ENCODE assay signal across 8 cellular contexts in the genomic region with DNA sequence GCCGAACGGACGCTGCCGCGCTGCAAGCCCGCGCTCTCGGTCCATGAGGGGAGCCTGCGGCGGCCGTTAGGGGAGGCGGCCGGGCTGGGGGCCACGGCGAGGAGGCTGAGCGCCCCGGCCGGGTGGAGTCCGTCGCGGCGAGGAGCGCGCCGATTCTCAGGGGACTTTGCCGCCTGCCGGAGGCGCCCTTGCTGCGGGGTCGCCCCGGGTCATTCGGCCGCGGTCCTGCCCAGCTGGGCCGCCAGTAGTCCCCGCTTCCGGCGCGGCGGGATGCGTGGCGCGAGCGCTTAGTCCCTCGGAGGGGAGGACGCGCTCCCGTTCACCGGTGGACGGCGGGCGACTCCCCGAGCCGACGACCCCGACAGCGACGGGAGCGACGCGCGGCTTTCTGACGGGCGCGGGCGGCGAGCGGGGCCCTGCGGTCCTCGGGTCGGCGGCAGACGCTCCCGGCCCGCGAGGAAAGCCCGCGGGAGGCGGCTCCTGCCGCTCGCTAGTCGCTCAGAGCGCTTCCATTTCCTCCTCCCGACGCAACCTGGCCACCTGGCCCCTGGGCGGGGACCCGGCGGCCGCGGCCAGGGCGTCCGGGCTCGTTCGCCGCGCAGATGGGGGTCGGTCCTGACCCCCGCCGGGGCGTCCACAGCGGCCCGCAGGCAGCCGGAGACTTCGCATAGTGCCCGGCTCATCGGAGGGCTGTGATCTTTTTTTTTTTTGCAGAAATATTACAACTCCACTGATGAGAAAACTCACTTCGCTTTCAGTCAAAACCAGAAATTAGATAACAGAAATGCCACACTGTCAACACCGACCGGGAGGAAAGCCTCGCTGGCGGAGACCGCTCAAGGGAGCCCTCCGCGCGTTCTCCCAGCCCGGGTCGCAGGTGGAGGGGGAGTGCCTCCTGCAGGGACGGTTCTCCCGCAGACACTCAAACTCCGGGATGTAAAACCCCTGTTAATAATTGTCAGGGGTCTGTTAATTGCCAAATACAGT. TPM values are rescaled to one million over a fixed set of nuclear protein-coding genes. Genes with fewer than 3 reads are reported as not detected.
DNase-seq lines count a peak whose midpoint lies in the region; ATAC-seq and TF ChIP-seq lines count a peak whose summit lies in the region.

No MANE protein-coding gene starts in this region.

- peak; percentile 23 for ATAC-seq in GM21360 (IDR thresholded peaks at IDR 0.05; ENCODE audit: unreplicated experiment)

- H3K36me3 ChIP-seq in SJSA1, result peaks cover 29% of the 10 kb centered on the region

- no peaks in the 10 kb centered on the region for H3K9me3 ChIP-seq in SJSA1 (replicated peaks)

- H3K4me3 ChIP-seq in GM08714 (ENCODE audit: low read length) (peak overlapping the region; percentile 82), SJSA1 (peak overlapping the region; percentile 86), cardiac fibroblast (replicated peaks in 1 of 2; ENCODE audit: low read depth in 2 of 2, low read length in 2 of 2) (peak overlapping the region; percentile 41 to 75)

- peak; percentile 36 for DNase-seq in HK-2 (ENCODE audit: unreplicated experiment)
- DNase-seq in SJSA1 (ENCODE audit: low read depth in 1 of 2, low spot score in 2 of 2), result peak in 1 of 2 experiments; percentile 90
- peak in 1 of 2 donors; percentile 13 for DNase-seq in cardiac fibroblast (ENCODE audit: low read depth in 2 of 2)
- peak; percentile 26 for DNase-seq in kidney glomerular epithelial cell (lab: John Stamatoyannopoulos, UW)
- DNase-seq in stimulated activated CD8-positive, alpha-beta memory T cell treated with anti-CD3 and anti-CD28 coated beads, Interleukin-12 subunit alpha, Interleukin-12 subunit beta, amount 100 ng/mL, for 4 hours (ENCODE audit: low read depth), result peak; percentile 10
- no peak for DNase-seq in UCSD-AML1 (lab: John Stamatoyannopoulos, UW; ENCODE audit: unreplicated experiment)

- peaks cover 11% of the 10 kb centered on the region for H3K4me1 ChIP-seq in SJSA1 (replicated peaks)

- TF ChIP-seq CTCF in cardiac fibroblast (IDR thresholded peaks at IDR 0.05; ENCODE audit: low read depth, low read length), result no peak

- H3K27ac ChIP-seq in SJSA1, result peak overlapping the region; percentile 98

- no peaks in the 10 kb centered on the region for H3K27me3 ChIP-seq in SJSA1 (replicated peaks)

RNA-seq across cellular contexts. Expression of a gene that starts 0.6 kb away (rescaled TPM):
- total RNA-seq in SJSA1 (2014; rRNA removed; shearing (Covaris generic)), result 7.1 and 11.4 TPM in 2 replicates

RNA-seq across cellular contexts. Expression of a gene that starts 57.0 kb away (rescaled TPM):
- 9.3 and 17.1 TPM in 2 replicates for total RNA-seq in SJSA1 (2014; rRNA removed; shearing (Covaris generic))
